Comparison of ENCODE assay signal across 9 cellular contexts in genomic region chr2:171248205-171248662, GRCh38.
DNase-seq lines count a peak whose midpoint lies in the region; ATAC-seq and TF ChIP-seq lines count a peak whose summit lies in the region.
"Had no signal": no experiment of that assay in that cellular context is flagged by ENCODE, and none has a peak within 500 bp of the region (broad histone marks: within the 10 kb centered on the region; RNA-seq: fewer than 3 reads in every experiment).

No MANE protein-coding gene starts in this region.

- H2AFZ ChIP-seq in DND-41 (ENCODE audit: low read depth, low read length): peak overlapping the region; percentile 45; the same call in 1 of the 2 replicates

- H3K27me3 ChIP-seq in DND-41 (ENCODE audit: insufficient read depth, low read length, poor library complexity) (no peaks in the 10 kb centered on the region), tibial nerve (no peaks in the 10 kb centered on the region), esophagus squamous epithelium (no peaks in the 10 kb centered on the region)

- peak; percentile 67 for DNase-seq in DND-41
- peak; percentile 47 for DNase-seq in NOMO-1 treated with dmso at 0.1 percent for 144 hours (lab: John Stamatoyannopoulos, UW; ENCODE audit: unreplicated experiment)
- peak; percentile 33 for DNase-seq in activated naive CD8-positive, alpha-beta T cell treated with anti-CD3 and anti-CD28 coated beads, Interleukin-2, amount 10 ng/mL, durations not matched to agents 7 days and 5 days
- no peak for DNase-seq in NCI-H187 treated with DMSO at 0.1 percent for 48 hours (lab: John Stamatoyannopoulos, UW)
- DNase-seq in tibial nerve (ENCODE audit: low spot score in 2 of 2): no peak
- DNase-seq in left lobe of liver (ENCODE audit: low spot score): no peak
- no peak for DNase-seq in esophagus squamous epithelium (lab: John Stamatoyannopoulos, UW)

- peak overlapping the region; percentile 12; the same call in 1 of the 2 replicates for H3K9ac ChIP-seq in DND-41 (ENCODE audit: low read depth, low read length)
- H3K9ac ChIP-seq: KMS-11 had no signal

- WGBS in tibial nerve, 2 donors: 65 to 74% methylated on average over 5 of the region's 5 CpGs
- whole genome bisulfite sequencing in esophagus squamous epithelium, 2 donors: 76 to 78% methylated on average over 5 of the region's 5 CpGs

- no peaks in the 10 kb centered on the region for H3K79me2 ChIP-seq in DND-41 (ENCODE audit: insufficient read depth, low read length)

- TF ChIP-seq POLR2A in tibial nerve (IDR thresholded peaks at IDR 0.05) (no peak), esophagus squamous epithelium (IDR thresholded peaks at IDR 0.05) (no peak)

- intact Hi-C loops in esophagus squamous epithelium (cut with DNase I): no loop called here

- H3K4me1 ChIP-seq in DND-41 (ENCODE audit: insufficient read depth, low read length): peaks cover 22% of the 10 kb centered on the region
- H3K4me1 ChIP-seq in tibial nerve: no peaks in the 10 kb centered on the region
- H3K4me1 ChIP-seq in esophagus squamous epithelium: no peaks in the 10 kb centered on the region

- peaks cover 30% of the 10 kb centered on the region for H3K4me1 Mint-ChIP-seq in activated naive CD8-positive, alpha-beta T cell treated with anti-CD3 and anti-CD28 coated beads, Interleukin-2, amount 10 ng/mL, durations not matched to agents 7 days and 5 days

- POLR2A ChIA-PET in activated naive CD8-positive, alpha-beta T cell treated with anti-CD3 and anti-CD28 coated beads, Interleukin-2, amount 10 ng/mL, durations not matched to agents 7 days and 5 days (lab: Charles Lee): interaction anchor here (0.9 to 2.4 kb wide), 6 partner anchors 13 to 185 kb away, joined by 3 to 14 read pairs (median 5); partner anchors contain the start of gene TLK1

- 0 out of 4 replicates have a peak overlapping the region, but pooled peaks of 1 of the 2 experiments have one; percentile 32 for H3K4me3 ChIP-seq in DND-41 (ENCODE audit: low read depth in 1 of 2, low read length in 2 of 2)
- H3K4me3 ChIP-seq in tibial nerve: no peak overlapping the region
- H3K4me3 ChIP-seq in esophagus squamous epithelium: no peak overlapping the region

- peak overlapping the region; percentile 76 for H3K27ac Mint-ChIP-seq in activated naive CD8-positive, alpha-beta T cell treated with anti-CD3 and anti-CD28 coated beads, Interleukin-2, amount 10 ng/mL, durations not matched to agents 7 days and 5 days

- no peak for TF ChIP-seq EP300 in tibial nerve (IDR thresholded peaks at IDR 0.05)

- peaks cover 13% of the 10 kb centered on the region for H3K9me3 Mint-ChIP-seq in activated naive CD8-positive, alpha-beta T cell treated with anti-CD3 and anti-CD28 coated beads, Interleukin-2, amount 10 ng/mL, durations not matched to agents 7 days and 5 days

- no peaks in the 10 kb centered on the region for H3K27me3 Mint-ChIP-seq in activated naive CD8-positive, alpha-beta T cell treated with anti-CD3 and anti-CD28 coated beads, Interleukin-2, amount 10 ng/mL, durations not matched to agents 7 days and 5 days

- H3K27ac ChIP-seq in DND-41 (ENCODE audit: low read length) (peak overlapping the region; percentile 61), tibial nerve (no peak overlapping the region), esophagus squamous epithelium (no peak overlapping the region)
- H3K27ac ChIP-seq: KMS-11 had no signal

- TF ChIP-seq CTCF in DND-41 (IDR thresholded peaks at IDR 0.05; ENCODE audit: borderline replicate concordance, extremely low read depth, low read length, poor library complexity, severe bottlenecking) (no peak), tibial nerve (IDR thresholded peaks at IDR 0.05) (no peak), esophagus squamous epithelium (IDR thresholded peaks at IDR 0.05) (no peak)

- peak; percentile 99 for ATAC-seq in DND-41 (ENCODE audit: insufficient read depth, low read depth)
- ATAC-seq in GM21717 (IDR thresholded peaks at IDR 0.05; ENCODE audit: unreplicated experiment): peak; percentile 53
- peak; percentile 95 for ATAC-seq in activated naive CD8-positive, alpha-beta T cell treated with anti-CD3 and anti-CD28 coated beads, Interleukin-2, amount 10 ng/mL, durations not matched to agents 7 days and 5 days (ENCODE audit: low read depth)
- ATAC-seq in left lobe of liver: no peak

- H3K36me3 ChIP-seq in DND-41 (ENCODE audit: insufficient read depth, low read length) (no peaks in the 10 kb centered on the region), tibial nerve (no peaks in the 10 kb centered on the region), esophagus squamous epithelium (no peaks in the 10 kb centered on the region)

- peak overlapping the region; percentile 55 for H3K4me2 ChIP-seq in DND-41 (ENCODE audit: insufficient read depth, low read length)
- H3K4me2 ChIP-seq: KMS-11 had no signal

- H3K36me3 Mint-ChIP-seq in activated naive CD8-positive, alpha-beta T cell treated with anti-CD3 and anti-CD28 coated beads, Interleukin-2, amount 10 ng/mL, durations not matched to agents 7 days and 5 days: peaks cover 22% of the 10 kb centered on the region

- H4K20me1 ChIP-seq in DND-41 (ENCODE audit: insufficient read depth, low read length): no peaks in the 10 kb centered on the region

- H3K9me3 ChIP-seq in DND-41 (ENCODE audit: insufficient read depth, low read length, severe bottlenecking) (peaks cover 21% of the 10 kb centered on the region), tibial nerve (peaks cover 0 to 12% (median 0%) of the 10 kb centered on the region in 4 donors), esophagus squamous epithelium (peaks cover 5 to 11% (median 7%) of the 10 kb centered on the region in 3 donors)

- H3K4me3 Mint-ChIP-seq in activated naive CD8-positive, alpha-beta T cell treated with anti-CD3 and anti-CD28 coated beads, Interleukin-2, amount 10 ng/mL, durations not matched to agents 7 days and 5 days: peak overlapping the region; percentile 76

Comparison
In these comparisons a context has a peak if more than half of its experiments do, and no peak if none do; other contexts are left out.
1. DNase-seq: peak in DND-41 (single experiment), NOMO-1 treated with dmso at 0.1 percent for 144 hours (single experiment) and activated naive CD8-positive, alpha-beta T cell treated with anti-CD3 and anti-CD28 coated beads, Interleukin-2, amount 10 ng/mL, durations not matched to agents 7 days and 5 days (single experiment); none in NCI-H187 treated with DMSO at 0.1 percent for 48 hours (single experiment), tibial nerve (0 of 2), left lobe of liver (single experiment) and esophagus squamous epithelium (single experiment).